ENCODE assay signal across 1 cellular context in genomic region chr4:180160195-180160985, GRCh38.
TF ChIP-seq lines count a peak whose summit lies in the region.

No MANE protein-coding gene starts in this region.

TF ChIP-seq in neural cell, 6 proteins besides CTCF, POLR2A, EP300 and RAD21 (continued from another document):
- TF ChIP-seq REST (IDR thresholded peaks at IDR 0.05; ENCODE audit: borderline replicate concordance) (peak; percentile 45), TAF1 (IDR thresholded peaks at IDR 0.05; ENCODE audit: low read depth) (no peak), EZH2 (IDR thresholded peaks at IDR 0.05; ENCODE audit: borderline replicate concordance, insufficient read depth, low read length, poor library complexity, severe bottlenecking) (no peak)
